ENCODE assay signal across 20 cellular contexts in genomic region chr10:110824660-110825059, GRCh38. TPM values are rescaled to one million over a fixed set of nuclear protein-coding genes. Genes with fewer than 3 reads are reported as not detected.
DNase-seq lines count a peak whose midpoint lies in the region; ATAC-seq, FAIRE-seq and TF ChIP-seq lines count a peak whose summit lies in the region.
"Had no signal": no experiment of that assay in that cellular context is flagged by ENCODE, and none has a peak within 500 bp of the region (broad histone marks: within the 10 kb centered on the region; RNA-seq: fewer than 3 reads in every experiment).

No MANE protein-coding gene starts in this region.

- no peaks in the 10 kb centered on the region for H3K36me3 ChIP-seq in ascending aorta
- H3K36me3 ChIP-seq: MG63 had no signal

- intact Hi-C loops in ascending aorta (cut with DNase I) = no loop called here

- TF ChIP-seq CTCF in ascending aorta (IDR thresholded peaks at IDR 0.05) = no peak
- TF ChIP-seq CTCF in endothelial cell (IDR thresholded peaks at IDR 0.05; ENCODE audit: unreplicated experiment) = no peak
- no peak for TF ChIP-seq CTCF in neural crest cell (conservative IDR thresholded peaks at IDR 0.05)

- H3K4me3 Mint-ChIP-seq in endothelial cell (ENCODE audit: unreplicated experiment) (no peak overlapping the region), neural crest cell (no peak overlapping the region)
- H3K4me3 Mint-ChIP-seq in stimulated activated naive B cell treated with anti-CD40 and anti-IgM and Interleukin-4, amounts not matched to agents 10 μg/mL and 1 μg/mL and 100 μg/mL, for 72 hours = no peak overlapping the region
- H3K4me3 Mint-ChIP-seq: activated naive CD4-positive, alpha-beta T cell treated with anti-CD3 and anti-CD28 coated beads, Interleukin-2, amount 50 U/mL, for 24 hours; CD4-positive, CD25-positive, alpha-beta regulatory T cell; endodermal cell; naive B cell had no signal

- no peaks in the 10 kb centered on the region for H3K9me3 ChIP-seq in ascending aorta
- H3K9me3 ChIP-seq: MG63 had no signal

- H3K27ac Mint-ChIP-seq in endothelial cell (ENCODE audit: unreplicated experiment) (peak overlapping the region; percentile 91), neural crest cell (ENCODE audit: unreplicated experiment) (peak overlapping the region; percentile 1)
- peak overlapping the region; percentile 69 for H3K27ac Mint-ChIP-seq in stimulated activated naive B cell treated with anti-CD40 and anti-IgM and Interleukin-4, amounts not matched to agents 10 μg/mL and 1 μg/mL and 100 μg/mL, for 72 hours
- H3K27ac Mint-ChIP-seq: activated naive CD4-positive, alpha-beta T cell treated with anti-CD3 and anti-CD28 coated beads, Interleukin-2, amount 50 U/mL, for 24 hours; endodermal cell had no signal

- no peak for DNase-seq in ascending aorta (ENCODE audit: low spot score in 2 of 2)
- DNase-seq in endothelial cell (ENCODE audit: low spot score) = no peak
- no peak for DNase-seq in neural crest cell (ENCODE audit: low read depth, low spot score)
- no peak for DNase-seq in stimulated activated naive B cell treated with anti-CD40 and anti-IgM and Interleukin-4, amounts not matched to agents 10 μg/mL and 1 μg/mL and 100 μg/mL, for 72 hours
- DNase-seq in SHP77 (lab: John Stamatoyannopoulos, UW) = no peak
- DNase-seq in T-helper 9 cell = no peak
- no peak for DNase-seq in NK-92 treated with Interleukin-12 subunit alpha and Interleukin-12 subunit beta, amount 100 ng/mL, for 24 hours (lab: John Stamatoyannopoulos, UW)
- no peak for DNase-seq in urothelium cell line (ENCODE audit: low spot score)
- DNase-seq: CD4-positive, CD25-positive, alpha-beta regulatory T cell; endodermal cell; hippocampal formation; MG63; naive B cell; NCI-H146; NCI-H526 treated with DMSO at 0.1 percent for 48 hours; SW 1271 had no signal

- no peak for FAIRE-seq in urothelium cell line (lab: Jason Lieb, UNC)
- FAIRE-seq: GM12891, keratinocyte had no signal

- no peaks in the 10 kb centered on the region for H3K9me3 Mint-ChIP-seq in endothelial cell (ENCODE audit: unreplicated experiment)
- no peaks in the 10 kb centered on the region for H3K9me3 Mint-ChIP-seq in neural crest cell
- no peaks in the 10 kb centered on the region for H3K9me3 Mint-ChIP-seq in stimulated activated naive B cell treated with anti-CD40 and anti-IgM and Interleukin-4, amounts not matched to agents 10 μg/mL and 1 μg/mL and 100 μg/mL, for 72 hours
- H3K9me3 Mint-ChIP-seq: activated naive CD4-positive, alpha-beta T cell treated with anti-CD3 and anti-CD28 coated beads, Interleukin-2, amount 50 U/mL, for 24 hours; CD4-positive, CD25-positive, alpha-beta regulatory T cell; endodermal cell; naive B cell had no signal

- H3K36me3 Mint-ChIP-seq in endothelial cell (ENCODE audit: low read depth, unreplicated experiment) = no peaks in the 10 kb centered on the region
- no peaks in the 10 kb centered on the region for H3K36me3 Mint-ChIP-seq in neural crest cell (ENCODE audit: low read depth)
- H3K36me3 Mint-ChIP-seq in stimulated activated naive B cell treated with anti-CD40 and anti-IgM and Interleukin-4, amounts not matched to agents 10 μg/mL and 1 μg/mL and 100 μg/mL, for 72 hours = no peaks in the 10 kb centered on the region
- H3K36me3 Mint-ChIP-seq: activated naive CD4-positive, alpha-beta T cell treated with anti-CD3 and anti-CD28 coated beads, Interleukin-2, amount 50 U/mL, for 24 hours; CD4-positive, CD25-positive, alpha-beta regulatory T cell; naive B cell had no signal

- no peaks in the 10 kb centered on the region for H3K27me3 ChIP-seq in ascending aorta
- H3K27me3 ChIP-seq: MG63 had no signal

- H3K4me3 ChIP-seq in ascending aorta = no peak overlapping the region
- H3K4me3 ChIP-seq: coronary artery, MG63 had no signal

- H3K27me3 Mint-ChIP-seq in endothelial cell (ENCODE audit: unreplicated experiment) (peaks cover 3% of the 10 kb centered on the region), neural crest cell (ENCODE audit: low read depth) (no peaks in the 10 kb centered on the region)
- H3K27me3 Mint-ChIP-seq in stimulated activated naive B cell treated with anti-CD40 and anti-IgM and Interleukin-4, amounts not matched to agents 10 μg/mL and 1 μg/mL and 100 μg/mL, for 72 hours = no peaks in the 10 kb centered on the region
- H3K27me3 Mint-ChIP-seq: activated naive CD4-positive, alpha-beta T cell treated with anti-CD3 and anti-CD28 coated beads, Interleukin-2, amount 50 U/mL, for 24 hours; naive B cell had no signal

- H3K27ac ChIP-seq in ascending aorta = peak overlapping the region; percentile 86 to 91
- H3K27ac ChIP-seq: coronary artery had no signal

- H3K4me1 Mint-ChIP-seq in endothelial cell (ENCODE audit: unreplicated experiment) (peaks cover 30% of the 10 kb centered on the region), neural crest cell (peaks cover 30% of the 10 kb centered on the region)
- peaks cover 22 to 48% of the 10 kb centered on the region in 2 donors for H3K4me1 Mint-ChIP-seq in stimulated activated naive B cell treated with anti-CD40 and anti-IgM and Interleukin-4, amounts not matched to agents 10 μg/mL and 1 μg/mL and 100 μg/mL, for 72 hours

- H3K4me1 ChIP-seq in ascending aorta = peaks cover 29 to 58% of the 10 kb centered on the region in 2 donors

- no peak for ATAC-seq in stimulated activated naive B cell treated with anti-CD40 and anti-IgM and Interleukin-4, amounts not matched to agents 10 μg/mL and 1 μg/mL and 100 μg/mL, for 72 hours (replicated peaks)

RNA-seq across cellular contexts. Expression of gene PDCD4, which starts 47.1 kb away (rescaled TPM):
- 10.3 TPM for total RNA-seq in ascending aorta
- 50.4 TPM for total RNA-seq in endothelial cell (ENCODE audit: unreplicated experiment)
- total RNA-seq in neural crest cell = 37.8 and 41.9 TPM in 2 replicates

Comparison
In these comparisons a context has a peak if more than half of its experiments do, and no peak if none do; other contexts are left out.
1. H3K27ac Mint-ChIP-seq: peak in every context shown above with its lines; median percentile 91 in endothelial cell; 69 in stimulated activated naive B cell treated with anti-CD40 and anti-IgM and Interleukin-4, amounts not matched to agents 10 μg/mL and 1 μg/mL and 100 μg/mL, for 72 hours; 1 in neural crest cell.